In the genomic region with DNA sequence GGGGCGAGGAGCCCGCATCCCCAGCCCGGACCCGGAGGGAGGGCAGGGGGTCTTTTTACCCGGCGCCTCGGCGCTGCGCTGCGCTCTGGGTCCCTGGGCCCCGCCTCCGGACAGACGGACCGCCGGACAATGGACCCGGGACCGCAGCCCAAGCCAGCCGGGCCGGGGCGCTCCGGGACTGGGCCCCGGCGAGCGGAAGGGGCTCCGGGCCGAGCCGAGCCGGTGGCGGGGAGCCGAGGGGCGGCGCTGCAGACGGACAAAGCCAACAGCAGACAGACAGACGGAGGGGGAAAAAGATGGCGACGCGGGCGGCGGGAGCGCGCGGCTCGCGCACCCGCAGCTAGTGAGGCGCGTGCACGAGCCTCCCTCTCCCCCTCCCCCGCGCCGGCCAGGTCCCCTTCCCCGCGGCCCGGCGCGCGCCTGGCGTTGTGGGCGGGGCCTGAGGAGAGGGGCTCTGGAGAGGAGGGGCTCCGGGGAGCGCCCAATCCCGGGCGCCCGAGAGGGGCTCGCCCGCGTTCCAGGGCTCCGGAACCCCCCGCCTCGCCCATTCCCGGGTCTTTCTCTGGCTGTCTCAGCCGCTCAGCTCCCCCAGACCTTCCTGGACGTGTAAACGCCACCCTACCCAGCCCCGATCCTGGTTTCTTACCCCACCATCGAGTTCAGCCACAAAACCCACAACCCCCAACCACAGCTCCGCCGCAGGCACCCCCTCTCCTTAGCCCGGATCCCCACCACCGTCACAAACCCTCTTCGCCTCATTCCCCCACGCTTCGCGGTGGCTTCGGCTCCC, we compare ENCODE assay signal across 8 cellular contexts. TPM values are rescaled to one million over a fixed set of nuclear protein-coding genes. Genes with fewer than 3 reads are reported as not detected.
DNase-seq lines count a peak whose midpoint lies in the region; ATAC-seq and TF ChIP-seq lines count a peak whose summit lies in the region.

A gene with protein sequence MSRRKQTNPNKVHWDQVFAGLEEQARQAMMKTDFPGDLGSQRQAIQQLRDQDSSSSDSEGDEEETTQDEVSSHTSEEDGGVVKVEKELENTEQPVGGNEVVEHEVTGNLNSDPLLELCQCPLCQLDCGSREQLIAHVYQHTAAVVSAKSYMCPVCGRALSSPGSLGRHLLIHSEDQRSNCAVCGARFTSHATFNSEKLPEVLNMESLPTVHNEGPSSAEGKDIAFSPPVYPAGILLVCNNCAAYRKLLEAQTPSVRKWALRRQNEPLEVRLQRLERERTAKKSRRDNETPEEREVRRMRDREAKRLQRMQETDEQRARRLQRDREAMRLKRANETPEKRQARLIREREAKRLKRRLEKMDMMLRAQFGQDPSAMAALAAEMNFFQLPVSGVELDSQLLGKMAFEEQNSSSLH (minus strand): TSS at position 334 of the 790 bp plus-strand sequence. CDS start 4,236 bp downstream, outside the sequence.

- peaks cover 3 to 28% (median 16%) of the 10 kb centered on the region in 4 donors for H3K4me1 ChIP-seq in liver (ENCODE audit: control insufficient read depth in 4 of 4, insufficient read depth in 4 of 4, low read length in 3 of 4)

- TF ChIP-seq CTCF in AG04449 (IDR thresholded peaks at IDR 0.05; ENCODE audit: insufficient read depth, low read length, missing control alignments): no peak
- TF ChIP-seq CTCF in liver (IDR thresholded peaks at IDR 0.05; ENCODE audit: low read depth, low read length, missing input control): no peak

- DNase-seq in AG04449 (ENCODE audit: low read depth, low spot score) (no peak), NCI-H510A (lab: John Stamatoyannopoulos, UW) (peak; percentile 75), dermis microvascular lymphatic vessel endothelial cell (ENCODE audit: low read depth in 2 of 2) (peak; percentile 40 to 87)
- peak; percentile 32 to 50 for DNase-seq in activated CD4-positive, alpha-beta T cell treated with anti-CD3 and anti-CD28 coated beads, Interleukin-2, amount 50 U/mL, for 24 hours (ENCODE audit: low read depth in 1 of 2, low spot score in 1 of 2)
- DNase-seq in stimulated activated CD4-positive, alpha-beta T cell treated with anti-CD3 and anti-CD28 coated beads, Interleukin-4, amount 100 ng/mL, for 24 hours: peak; percentile 69

- peak within 1 kb of the TSS; percentile 76 for H3K4me3 ChIP-seq in AG04449 (ENCODE audit: low read depth, low read length)
- peak within 1 kb of the TSS; percentile 79 to 86 (median 85) for H3K4me3 ChIP-seq in liver (ENCODE audit: low read depth in 1 of 3, low read length in 3 of 3)

- no peaks in the 10 kb centered on the region for H3K27me3 ChIP-seq in liver (ENCODE audit: control insufficient read depth in 4 of 4, insufficient read depth in 4 of 4, low read length in 3 of 4)

- peaks cover 0 to 4% (median 2%) of the 10 kb centered on the region in 4 donors for H3K36me3 ChIP-seq in liver (ENCODE audit: control insufficient read depth in 4 of 4, insufficient read depth in 3 of 4, low read depth in 1 of 4, low read length in 3 of 4)

- CTCF ChIA-PET in AG04449 (lab: Yijun Ruan, JAX): interaction anchor here (0.9 to 7.6 kb wide), 21 partner anchors 7 to 139 kb away, joined by 3 to 295 read pairs (median 8); partner anchors contain the start of genes AP1G1 and IST1

- under 1% methylated on average over 85 of the region's 85 CpGs for WGBS in liver

- peak within 1 kb of the TSS; percentile 36 to 75 for H3K9ac ChIP-seq in liver (ENCODE audit: low read depth in 1 of 2, low read length in 2 of 2)

- H3K9me3 ChIP-seq in liver (ENCODE audit: control insufficient read depth in 4 of 4, low read length in 3 of 4): no peaks in the 10 kb centered on the region

- peak; percentile 50 for ATAC-seq in GM18868 (IDR thresholded peaks at IDR 0.05; ENCODE audit: unreplicated experiment)
- peak; percentile 58 for ATAC-seq in HG03103 (IDR thresholded peaks at IDR 0.05; ENCODE audit: low read depth, unreplicated experiment)

- POLR2A ChIA-PET in AG04449 (lab: Yijun Ruan, JAX): interaction anchor here (2.1 kb wide), 1 partner anchor 11 kb away, joined by 11 read pairs; the partner anchor contains the start of gene IST1

- peak within 1 kb of the TSS; percentile 77 to 80 for H3K27ac ChIP-seq in liver (ENCODE audit: low read depth in 1 of 2, low read length in 2 of 2)

- no peak for TF ChIP-seq RAD21 in liver (IDR thresholded peaks at IDR 0.05)

TF ChIP-seq in liver, 16 proteins besides CTCF, POLR2A, EP300 and RAD21:
- TF ChIP-seq YY1 (IDR thresholded peaks at IDR 0.05) (peak; percentile 33), FOXA2 (IDR thresholded peaks at IDR 0.05) (no peak)

RNA-seq across cellular contexts. Expression of the gene that starts here (rescaled TPM):
- total RNA-seq in dermis microvascular lymphatic vessel endothelial cell: 5.3 and 6.8 TPM in 2 replicates
- 1 to 10 TPM; 1.9 to 2.1 TPM for total RNA-seq in liver
- polyA plus RNA-seq in liver: 1 to 10 TPM; 1.0 to 3.0 TPM
